ENCODE assay signal across 8 cellular contexts in the genomic region with DNA sequence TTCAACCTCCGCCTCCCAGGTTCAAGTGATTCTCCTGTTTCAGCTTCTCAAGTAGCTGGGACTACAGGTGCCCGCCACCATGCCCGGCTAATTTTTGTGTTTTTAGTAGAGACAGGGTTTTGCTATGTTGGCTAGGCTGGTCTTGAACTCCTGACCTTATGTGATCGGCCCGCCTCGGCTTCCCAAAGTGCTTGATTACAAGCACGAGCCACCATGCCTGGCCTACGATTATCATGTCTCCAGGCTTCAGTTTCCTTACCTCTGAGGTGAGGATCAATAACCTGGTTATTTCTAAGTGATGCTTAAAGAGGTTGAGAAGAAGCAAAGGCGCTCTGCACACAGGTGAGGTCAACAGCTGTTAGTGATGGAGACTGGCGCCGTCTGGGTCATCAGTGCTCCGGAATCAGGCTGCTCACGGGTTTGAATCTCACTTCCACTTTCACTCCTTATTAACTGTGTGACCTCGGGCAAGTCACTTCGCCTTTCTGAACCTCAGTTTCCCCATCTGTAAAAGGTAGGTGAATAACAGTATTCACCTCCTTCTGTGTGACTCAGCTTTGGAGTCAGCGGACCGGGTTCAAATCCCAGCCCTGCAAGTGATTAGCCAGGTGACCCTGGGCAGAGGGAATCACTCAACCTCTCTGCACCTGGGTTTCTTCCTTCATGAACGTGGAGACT. TPM values are rescaled to one million over a fixed set of nuclear protein-coding genes. Genes with fewer than 3 reads are reported as not detected.
DNase-seq lines count a peak whose midpoint lies in the region; ATAC-seq and TF ChIP-seq lines count a peak whose summit lies in the region.

No MANE protein-coding gene starts in this region.

- peaks cover 45% of the 10 kb centered on the region for H3K4me1 ChIP-seq in CD4-positive, CD25-positive, alpha-beta regulatory T cell (ENCODE audit: control insufficient read depth, insufficient read depth, low read length, poor library complexity, severe bottlenecking)
- H3K4me1 ChIP-seq in PC-9 (replicated peaks; ENCODE audit: insufficient read depth): peaks cover 52% of the 10 kb centered on the region

- POLR2A ChIA-PET in PC-9 (lab: Charles Lee; ENCODE audit: unreplicated experiment): no interaction called here

- peaks cover 9% of the 10 kb centered on the region for H3K27me3 Mint-ChIP-seq in CD4-positive, CD25-positive, alpha-beta regulatory T cell

- TSS peak; percentile 98 for BruUV-seq in PC-9 (replicated peaks; lab: Mats Ljungman, UMichigan)

- peak overlapping the region; percentile 82 for H2AFZ ChIP-seq in PC-9

- H3K27ac Mint-ChIP-seq in CD4-positive, CD25-positive, alpha-beta regulatory T cell: peak overlapping the region; percentile 80 to 98 (median 96)

- TF ChIP-seq CTCF in PC-9 (conservative IDR thresholded peaks at IDR 0.05) (no peak), fibroblast of mammary gland (conservative IDR thresholded peaks at IDR 0.05; ENCODE audit: control insufficient read depth, insufficient read depth, low read depth, low read length) (no peak), retinal pigment epithelial cell (conservative IDR thresholded peaks at IDR 0.05; ENCODE audit: low read depth, low read length) (no peak)

- CTCF ChIA-PET in PC-9 (lab: Charles Lee): interaction anchor here (0.6 to 0.7 kb wide), 2 partner anchors 81 to 126 kb away, joined by 3 read pairs; no protein-coding TSS in a partner anchor

- no peaks in the 10 kb centered on the region for H3K9me3 ChIP-seq in CD4-positive, CD25-positive, alpha-beta regulatory T cell (ENCODE audit: control insufficient read depth in 2 of 2, low read length in 2 of 2)
- no peaks in the 10 kb centered on the region for H3K9me3 ChIP-seq in PC-9 (ENCODE audit: insufficient read depth, low read depth)

- H3K27me3 ChIP-seq in CD4-positive, CD25-positive, alpha-beta regulatory T cell (ENCODE audit: control insufficient read depth, insufficient read depth, low read length): no peaks in the 10 kb centered on the region
- no peaks in the 10 kb centered on the region for H3K27me3 ChIP-seq in PC-9 (ENCODE audit: insufficient read depth, low read depth)

- peak overlapping the region; percentile 76 for H3K27ac ChIP-seq in CD4-positive, CD25-positive, alpha-beta regulatory T cell (ENCODE audit: insufficient read depth, low read length, poor library complexity, severe bottlenecking)
- peak overlapping the region; percentile 56 for H3K27ac ChIP-seq in PC-9

- H3K4me3 Mint-ChIP-seq in CD4-positive, CD25-positive, alpha-beta regulatory T cell: peak overlapping the region; percentile 92 to 99 (median 96)

- intact Hi-C loops in PC-9 (cut with micrococcal nuclease; ENCODE audit: unreplicated experiment): loop anchor here (1.0 to 5.0 kb wide), 3 partner anchors 51 to 126 kb away; no protein-coding TSS in a partner anchor

- no peak for ATAC-seq in CD4-positive, CD25-positive, alpha-beta regulatory T cell (ENCODE audit: low read depth in 2 of 2)
- ATAC-seq in GM21390 (IDR thresholded peaks at IDR 0.05; ENCODE audit: unreplicated experiment) (peak; percentile 50), GM18907 (IDR thresholded peaks at IDR 0.05; ENCODE audit: unreplicated experiment) (no peak)

- H3K36me3 ChIP-seq in CD4-positive, CD25-positive, alpha-beta regulatory T cell (ENCODE audit: control insufficient read depth, insufficient read depth, low read length): no peaks in the 10 kb centered on the region
- no peaks in the 10 kb centered on the region for H3K36me3 ChIP-seq in PC-9 (ENCODE audit: low read depth)

- H3K9me3 Mint-ChIP-seq in CD4-positive, CD25-positive, alpha-beta regulatory T cell: no peaks in the 10 kb centered on the region

- peaks cover 18 to 42% (median 32%) of the 10 kb centered on the region in 4 donors for H3K4me1 Mint-ChIP-seq in CD4-positive, CD25-positive, alpha-beta regulatory T cell

- peak in 1 of 3 donors; percentile 54 for DNase-seq in CD4-positive, CD25-positive, alpha-beta regulatory T cell
- DNase-seq in PC-9 (no peak), fibroblast of mammary gland (ENCODE audit: low read depth) (no peak), retinal pigment epithelial cell (ENCODE audit: low read depth) (no peak), Kasumi-1 (lab: John Stamatoyannopoulos, UW) (no peak), NCI-H446 (lab: John Stamatoyannopoulos, UW) (no peak)

- H3K4me3 ChIP-seq in CD4-positive, CD25-positive, alpha-beta regulatory T cell (ENCODE audit: low read depth, low read length): peak overlapping the region; percentile 92
- peak overlapping the region; percentile 78 for H3K4me3 ChIP-seq in PC-9
- H3K4me3 ChIP-seq in fibroblast of mammary gland (ENCODE audit: control insufficient read depth, low read depth, low read length): peak overlapping the region; percentile 61
- peak overlapping the region; percentile 65 for H3K4me3 ChIP-seq in retinal pigment epithelial cell (ENCODE audit: low read length)

- no peaks in the 10 kb centered on the region for H3K9me2 ChIP-seq in PC-9 (ENCODE audit: insufficient read depth)

- H3K36me3 Mint-ChIP-seq in CD4-positive, CD25-positive, alpha-beta regulatory T cell: peaks cover 8% of the 10 kb centered on the region

- peak overlapping the region; percentile 73 for H3K4me2 ChIP-seq in PC-9

- H3K79me2 ChIP-seq in PC-9 (ENCODE audit: low read depth): peaks cover 46% of the 10 kb centered on the region

- peaks cover 22% of the 10 kb centered on the region; the same call in 1 of the 2 replicates for H4K20me1 ChIP-seq in PC-9 (ENCODE audit: insufficient read depth)

- H3F3A ChIP-seq in PC-9 (ENCODE audit: insufficient read depth, low read depth): peaks cover 50% of the 10 kb centered on the region

RNA-seq across cellular contexts. Expression of gene ABCC1, which starts 0.7 kb away (rescaled TPM):
- 103 TPM for total RNA-seq in CD4-positive, CD25-positive, alpha-beta regulatory T cell
- polyA plus RNA-seq in CD4-positive, CD25-positive, alpha-beta regulatory T cell: 1 to 10 TPM; 6.9 to 8.9 (median 8.3) TPM
- total RNA-seq in PC-9 (2021): 139 and 146 TPM in 2 replicates
